8 cellular contexts compared by ENCODE assay signal in genomic region chr10:65571011-65571570, GRCh38.
DNase-seq lines count a peak whose midpoint lies in the region; ATAC-seq and TF ChIP-seq lines count a peak whose summit lies in the region.

No MANE protein-coding gene starts in this region.

- intact Hi-C loops in activated T-helper 1 cell treated with anti-CD3 and anti-CD28 coated beads, Interleukin-12 subunit alpha, Interleukin-12 subunit beta, Interleukin-2, Interleukin-4 antibody, amounts not matched to agents 30 ng/mL and 10 ng/mL and 1 ng/mL, durations not matched to agents 14 hours and 24 hours and 36 hours (cut with micrococcal nuclease), result no loop called here

- H3K36me3 Mint-ChIP-seq in mesothelial cell of epicardium, result peaks cover 9% of the 10 kb centered on the region
- no peaks in the 10 kb centered on the region for H3K36me3 Mint-ChIP-seq in activated T-helper 1 cell treated with anti-CD3 and anti-CD28 coated beads, Interleukin-12 subunit alpha, Interleukin-12 subunit beta, Interleukin-2, Interleukin-4 antibody, amounts not matched to agents 30 ng/mL and 10 ng/mL and 1 ng/mL, durations not matched to agents 14 hours and 24 hours and 36 hours (ENCODE audit: low read depth)

- peaks cover 20% of the 10 kb centered on the region for H3K4me1 Mint-ChIP-seq in mesothelial cell of epicardium
- no peaks in the 10 kb centered on the region for H3K4me1 Mint-ChIP-seq in activated T-helper 1 cell treated with anti-CD3 and anti-CD28 coated beads, Interleukin-12 subunit alpha, Interleukin-12 subunit beta, Interleukin-2, Interleukin-4 antibody, amounts not matched to agents 30 ng/mL and 10 ng/mL and 1 ng/mL, durations not matched to agents 14 hours and 24 hours and 36 hours (ENCODE audit: low read depth)

- H3K4me3 Mint-ChIP-seq in mesothelial cell of epicardium, result peak overlapping the region; percentile 94
- H3K4me3 Mint-ChIP-seq in activated T-helper 1 cell treated with anti-CD3 and anti-CD28 coated beads, Interleukin-12 subunit alpha, Interleukin-12 subunit beta, Interleukin-2, Interleukin-4 antibody, amounts not matched to agents 30 ng/mL and 10 ng/mL and 1 ng/mL, durations not matched to agents 14 hours and 24 hours and 36 hours, result no peak overlapping the region

- H3K9me3 Mint-ChIP-seq in mesothelial cell of epicardium, result no peaks in the 10 kb centered on the region
- H3K9me3 Mint-ChIP-seq in activated T-helper 1 cell treated with anti-CD3 and anti-CD28 coated beads, Interleukin-12 subunit alpha, Interleukin-12 subunit beta, Interleukin-2, Interleukin-4 antibody, amounts not matched to agents 30 ng/mL and 10 ng/mL and 1 ng/mL, durations not matched to agents 14 hours and 24 hours and 36 hours, result no peaks in the 10 kb centered on the region

- TF ChIP-seq CTCF in mesothelial cell of epicardium (IDR thresholded peaks at IDR 0.05; ENCODE audit: unreplicated experiment), result no peak

- ATAC-seq in GM21619 (IDR thresholded peaks at IDR 0.05; ENCODE audit: unreplicated experiment) (no peak), HG02852 (IDR thresholded peaks at IDR 0.05; ENCODE audit: unreplicated experiment) (no peak)

- peak; percentile 22 for DNase-seq in ELR (ENCODE audit: low read depth)
- peak; percentile 12 for DNase-seq in HK-2 (ENCODE audit: unreplicated experiment)
- DNase-seq in cerebellar cortex (ENCODE audit: low spot score), result peak; percentile 15
- DNase-seq in mesothelial cell of epicardium (ENCODE audit: low spot score in 2 of 2, unreplicated experiment in 2 of 2), result no peak
- DNase-seq in activated T-helper 1 cell treated with anti-CD3 and anti-CD28 coated beads, Interleukin-12 subunit alpha, Interleukin-12 subunit beta, Interleukin-2, Interleukin-4 antibody, amounts not matched to agents 30 ng/mL and 10 ng/mL and 1 ng/mL, durations not matched to agents 14 hours and 24 hours and 36 hours (ENCODE audit: low spot score), result no peak
- DNase-seq in NCI-H345 (lab: John Stamatoyannopoulos, UW), result no peak

- peak overlapping the region; percentile 95 for H3K27ac Mint-ChIP-seq in mesothelial cell of epicardium
- H3K27ac Mint-ChIP-seq in activated T-helper 1 cell treated with anti-CD3 and anti-CD28 coated beads, Interleukin-12 subunit alpha, Interleukin-12 subunit beta, Interleukin-2, Interleukin-4 antibody, amounts not matched to agents 30 ng/mL and 10 ng/mL and 1 ng/mL, durations not matched to agents 14 hours and 24 hours and 36 hours, result no peak overlapping the region

- H3K27me3 Mint-ChIP-seq in mesothelial cell of epicardium (ENCODE audit: low read depth), result no peaks in the 10 kb centered on the region
- no peaks in the 10 kb centered on the region for H3K27me3 Mint-ChIP-seq in activated T-helper 1 cell treated with anti-CD3 and anti-CD28 coated beads, Interleukin-12 subunit alpha, Interleukin-12 subunit beta, Interleukin-2, Interleukin-4 antibody, amounts not matched to agents 30 ng/mL and 10 ng/mL and 1 ng/mL, durations not matched to agents 14 hours and 24 hours and 36 hours (ENCODE audit: insufficient read depth)

Comparison
In these comparisons a context has a peak if more than half of its experiments do, and no peak if none do; other contexts are left out.
1. DNase-seq: peak in ELR (single experiment), HK-2 (single experiment) and cerebellar cortex (single experiment); none in mesothelial cell of epicardium (0 of 2), activated T-helper 1 cell treated with anti-CD3 and anti-CD28 coated beads, Interleukin-12 subunit alpha, Interleukin-12 subunit beta, Interleukin-2, Interleukin-4 antibody, amounts not matched to agents 30 ng/mL and 10 ng/mL and 1 ng/mL, durations not matched to agents 14 hours and 24 hours and 36 hours (single experiment) and NCI-H345 (single experiment).